Comparison of ENCODE assay signal across 17 cellular contexts in the genomic region with DNA sequence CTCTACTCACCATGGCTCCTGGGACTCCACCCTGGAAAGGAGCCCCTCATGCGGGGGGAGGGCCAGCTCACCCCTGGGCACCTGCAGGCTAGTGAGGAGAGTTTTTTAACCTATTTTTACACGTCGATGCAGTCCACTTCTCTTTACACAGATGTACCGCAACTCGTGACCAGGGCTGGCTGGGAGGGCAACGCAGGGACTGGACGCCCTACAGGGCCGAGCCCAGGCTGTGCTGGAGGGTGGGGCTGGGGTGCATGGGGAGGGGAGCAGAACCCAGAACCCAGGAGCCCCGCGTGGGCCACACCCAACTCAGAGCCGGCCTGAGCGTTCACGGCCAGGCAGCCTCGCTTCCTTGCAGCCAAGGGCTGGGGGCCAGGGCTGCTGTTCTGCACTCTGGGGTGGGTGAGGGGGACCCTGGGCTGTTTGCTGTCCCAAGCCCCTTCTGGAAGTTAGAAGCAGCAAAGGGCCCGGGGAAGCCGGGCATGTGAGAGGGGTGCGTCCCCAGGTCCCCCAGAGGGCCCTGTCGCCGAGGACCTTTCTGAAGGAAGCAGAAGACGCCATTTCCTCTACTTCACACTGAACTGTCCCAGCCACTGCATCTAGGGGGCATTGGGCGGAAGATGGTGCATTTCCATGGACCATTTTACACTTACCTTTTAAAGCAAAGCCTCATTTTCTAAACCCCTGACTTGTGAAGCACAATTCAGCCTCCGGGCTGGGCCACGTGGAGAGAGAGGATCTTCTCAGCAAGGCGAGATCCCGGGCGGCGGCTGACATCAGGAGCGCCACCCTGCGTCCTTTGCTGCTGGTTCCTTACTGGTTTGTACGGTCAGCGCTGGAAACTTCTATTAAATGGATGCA.
"Had no signal": no experiment of that assay in that cellular context is flagged by ENCODE, and none has a peak within 500 bp of the region (broad histone marks: within the 10 kb centered on the region; RNA-seq: fewer than 3 reads in every experiment).

No MANE protein-coding gene starts in this region.

- H3K27me3 ChIP-seq: uterus had no signal

- H3K9me3 Mint-ChIP-seq: activated CD4-positive, alpha-beta memory T cell treated with anti-CD3 and anti-CD28 coated beads for 36 hours; activated T-cell treated with anti-CD3 and anti-CD28 coated beads, Interleukin-2, amount 50 U/mL, for 24 hours; mesothelial cell of epicardium; nephron progenitor cell had no signal

- H3K4me3 ChIP-seq: gastroesophageal sphincter, heart right ventricle, lung, sigmoid colon, spleen, tibial artery, uterus had no signal

- H3K4me3 Mint-ChIP-seq: activated CD4-positive, alpha-beta memory T cell treated with anti-CD3 and anti-CD28 coated beads for 36 hours; activated T-cell treated with anti-CD3 and anti-CD28 coated beads, Interleukin-2, amount 50 U/mL, for 24 hours; mesothelial cell of epicardium; nephron progenitor cell had no signal

- ATAC-seq: gastroesophageal sphincter, left colon had no signal

- H3K36me3 ChIP-seq: gastroesophageal sphincter, heart right ventricle, sigmoid colon, tibial artery, uterus had no signal

- H3K27ac Mint-ChIP-seq: activated CD4-positive, alpha-beta memory T cell treated with anti-CD3 and anti-CD28 coated beads for 36 hours; activated T-cell treated with anti-CD3 and anti-CD28 coated beads, Interleukin-2, amount 50 U/mL, for 24 hours; mesothelial cell of epicardium; nephron progenitor cell had no signal

- H3K4me1 ChIP-seq: sigmoid colon, uterus had no signal

- H3K9me3 ChIP-seq: gastroesophageal sphincter, heart right ventricle, sigmoid colon, spleen, tibial artery, uterus had no signal

- H3K4me1 Mint-ChIP-seq: mesothelial cell of epicardium had no signal

- DNase-seq: activated CD4-positive, alpha-beta memory T cell treated with anti-CD3 and anti-CD28 coated beads for 36 hours; activated CD4-positive, alpha-beta T cell treated with anti-CD3 and anti-CD28 coated beads for 1 hour; activated effector memory CD4-positive, alpha-beta T cell treated with Interleukin-2 at 50 U/mL for 16 hours; activated naive CD4-positive, alpha-beta T cell treated with anti-CD3 and anti-CD28 coated beads, Interleukin-2, amount 50 U/mL, for 16 hours; activated T-cell treated with anti-CD3 and anti-CD28 coated beads, Interleukin-2, amount 50 U/mL, for 24 hours; heart right ventricle; left colon; nephron progenitor cell; sigmoid colon; spleen; stimulated activated CD4-positive, alpha-beta T cell treated with anti-CD3 and anti-CD28 coated beads, Interleukin-1b, Interleukin-23, amount 100 ng/mL, for 48 hours; tibial artery; uterus had no signal

- H3K27me3 Mint-ChIP-seq: activated CD4-positive, alpha-beta memory T cell treated with anti-CD3 and anti-CD28 coated beads for 36 hours; activated T-cell treated with anti-CD3 and anti-CD28 coated beads, Interleukin-2, amount 50 U/mL, for 24 hours had no signal

- H3K27ac ChIP-seq: epithelial cell of prostate, gastroesophageal sphincter, heart right ventricle, sigmoid colon, spleen, tibial artery, uterus had no signal
